Comparison of ENCODE assay signal across 1 cellular context in the genomic region with DNA sequence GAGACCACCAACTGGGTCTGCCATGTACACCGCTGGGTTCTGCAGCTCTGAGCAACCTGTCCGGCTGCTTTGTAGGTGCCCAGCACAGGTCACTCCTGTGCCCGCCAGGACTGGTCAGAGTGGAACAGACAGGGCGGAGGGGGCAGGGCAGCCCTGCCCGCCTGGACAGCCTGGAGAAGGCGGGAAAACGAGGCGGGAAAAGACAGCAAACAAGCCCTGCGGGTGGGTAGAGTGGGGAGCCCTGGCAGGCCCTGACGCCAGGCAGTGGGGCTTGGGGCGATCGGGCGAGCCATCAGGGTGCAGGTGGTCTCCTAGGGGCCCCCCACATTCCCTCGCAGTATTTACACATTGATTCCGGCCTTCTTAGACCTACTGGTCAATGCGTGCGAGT.
A peak's percentile ranks its signal among the peaks of the same experiment; 100 is the strongest.
TF ChIP-seq lines count a peak whose summit lies in the region.

No MANE protein-coding gene starts in this region.

TF ChIP-seq in HepG2, 621 proteins besides CTCF, POLR2A, EP300 and RAD21 (continued from another document and continues in another):
- TF ChIP-seq CBX5 (CRISPR knock-in tag; IDR thresholded peaks at IDR 0.05; ENCODE audit: borderline replicate concordance) (no peak), SPEN (CRISPR knock-in tag; IDR thresholded peaks at IDR 0.05; ENCODE audit: low read depth) (peak; percentile 70), XRCC5 (optimal IDR thresholded peaks at IDR 0.05; ENCODE audit: low read length) (peak; percentile 50), DR1 (CRISPR knock-in tag; IDR thresholded peaks at IDR 0.05) (no peak), ZBTB1 (CRISPR knock-in tag; IDR thresholded peaks at IDR 0.05; ENCODE audit: borderline replicate concordance) (no peak), DBP (CRISPR knock-in tag; IDR thresholded peaks at IDR 0.05; ENCODE audit: not compliant biosample characterization) (no peak), STAT5B (CRISPR knock-in tag; IDR thresholded peaks at IDR 0.05) (peak; percentile 66; the same call in 1 of the 2 replicates), PLRG1 (conservative IDR thresholded peaks at IDR 0.05) (no peak), SP5 (CRISPR knock-in tag; IDR thresholded peaks at IDR 0.05; ENCODE audit: borderline replicate concordance, low read depth) (no peak), PRDM15 (CRISPR knock-in tag; IDR thresholded peaks at IDR 0.05) (no peak), RNF219 (CRISPR knock-in tag; IDR thresholded peaks at IDR 0.05) (no peak), ZBED4 (CRISPR knock-in tag; IDR thresholded peaks at IDR 0.05; ENCODE audit: borderline replicate concordance) (no peak), ZFAT (CRISPR knock-in tag; conservative IDR thresholded peaks at IDR 0.05) (no peak), ZSCAN31 (CRISPR knock-in tag; IDR thresholded peaks at IDR 0.05; ENCODE audit: low read depth) (no peak), ETV5 (CRISPR knock-in tag; IDR thresholded peaks at IDR 0.05; ENCODE audit: borderline replicate concordance) (no peak), ZNF362 (CRISPR knock-in tag; IDR thresholded peaks at IDR 0.05; ENCODE audit: borderline replicate concordance) (no peak), MTF1 (CRISPR knock-in tag; IDR thresholded peaks at IDR 0.05) (no peak), SMC3 (IDR thresholded peaks at IDR 0.05; ENCODE audit: low read length) (no peak), ZNF292 (CRISPR knock-in tag; IDR thresholded peaks at IDR 0.05; ENCODE audit: borderline replicate concordance, low read depth) (no peak), NFATC3 (CRISPR knock-in tag; IDR thresholded peaks at IDR 0.05) (peak; percentile 54; the same call in 1 of the 2 replicates), IRF2 (CRISPR knock-in tag; IDR thresholded peaks at IDR 0.05) (no peak), CBFB (CRISPR knock-in tag; IDR thresholded peaks at IDR 0.05) (no peak), ZFP62 (CRISPR knock-in tag; IDR thresholded peaks at IDR 0.05) (no peak), NR2F1 (CRISPR knock-in tag; IDR thresholded peaks at IDR 0.05) (no peak), CENPX (CRISPR knock-in tag; IDR thresholded peaks at IDR 0.05) (no peak), ZNF790 (CRISPR knock-in tag; IDR thresholded peaks at IDR 0.05; ENCODE audit: borderline replicate concordance) (no peak), LRRFIP1 (CRISPR knock-in tag; conservative IDR thresholded peaks at IDR 0.05) (no peak), ZNF382 (CRISPR knock-in tag; IDR thresholded peaks at IDR 0.05; ENCODE audit: borderline replicate concordance) (no peak), NCOA2 (CRISPR knock-in tag; IDR thresholded peaks at IDR 0.05) (no peak)
- TF ChIP-seq, protein P1, sequence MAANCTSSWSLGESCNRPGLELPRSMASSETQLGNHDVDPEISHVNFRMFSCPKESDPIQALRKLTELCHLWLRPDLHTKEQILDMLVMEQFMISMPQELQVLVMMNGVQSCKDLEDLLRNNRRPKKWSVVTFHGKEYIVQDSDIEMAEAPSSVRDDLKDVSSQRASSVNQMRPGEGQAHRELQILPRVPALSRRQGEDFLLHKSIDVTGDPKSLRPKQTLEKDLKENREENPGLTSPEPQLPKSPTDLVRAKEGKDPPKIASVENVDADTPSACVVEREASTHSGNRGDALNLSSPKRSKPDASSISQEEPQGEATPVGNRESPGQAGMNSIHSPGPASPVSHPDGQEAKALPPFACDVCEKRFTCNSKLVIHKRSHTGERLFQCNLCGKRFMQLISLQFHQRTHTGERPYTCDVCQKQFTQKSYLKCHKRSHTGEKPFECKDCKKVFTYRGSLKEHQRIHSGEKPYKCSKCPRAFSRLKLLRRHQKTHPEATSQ (CRISPR knock-in tag; IDR thresholded peaks at IDR 0.05; ENCODE audit: borderline replicate concordance), result no peak
- TF ChIP-seq, protein P2, sequence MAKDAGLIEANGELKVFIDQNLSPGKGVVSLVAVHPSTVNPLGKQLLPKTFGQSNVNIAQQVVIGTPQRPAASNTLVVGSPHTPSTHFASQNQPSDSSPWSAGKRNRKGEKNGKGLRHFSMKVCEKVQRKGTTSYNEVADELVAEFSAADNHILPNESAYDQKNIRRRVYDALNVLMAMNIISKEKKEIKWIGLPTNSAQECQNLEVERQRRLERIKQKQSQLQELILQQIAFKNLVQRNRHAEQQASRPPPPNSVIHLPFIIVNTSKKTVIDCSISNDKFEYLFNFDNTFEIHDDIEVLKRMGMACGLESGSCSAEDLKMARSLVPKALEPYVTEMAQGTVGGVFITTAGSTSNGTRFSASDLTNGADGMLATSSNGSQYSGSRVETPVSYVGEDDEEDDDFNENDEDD (CRISPR knock-in tag; IDR thresholded peaks at IDR 0.05; ENCODE audit: borderline replicate concordance), result peak; percentile 96
- TF ChIP-seq, protein P3, sequence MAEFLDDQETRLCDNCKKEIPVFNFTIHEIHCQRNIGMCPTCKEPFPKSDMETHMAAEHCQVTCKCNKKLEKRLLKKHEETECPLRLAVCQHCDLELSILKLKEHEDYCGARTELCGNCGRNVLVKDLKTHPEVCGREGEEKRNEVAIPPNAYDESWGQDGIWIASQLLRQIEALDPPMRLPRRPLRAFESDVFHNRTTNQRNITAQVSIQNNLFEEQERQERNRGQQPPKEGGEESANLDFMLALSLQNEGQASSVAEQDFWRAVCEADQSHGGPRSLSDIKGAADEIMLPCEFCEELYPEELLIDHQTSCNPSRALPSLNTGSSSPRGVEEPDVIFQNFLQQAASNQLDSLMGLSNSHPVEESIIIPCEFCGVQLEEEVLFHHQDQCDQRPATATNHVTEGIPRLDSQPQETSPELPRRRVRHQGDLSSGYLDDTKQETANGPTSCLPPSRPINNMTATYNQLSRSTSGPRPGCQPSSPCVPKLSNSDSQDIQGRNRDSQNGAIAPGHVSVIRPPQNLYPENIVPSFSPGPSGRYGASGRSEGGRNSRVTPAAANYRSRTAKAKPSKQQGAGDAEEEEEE (CRISPR knock-in tag; IDR thresholded peaks at IDR 0.05; ENCODE audit: borderline replicate concordance), result no peak
- TF ChIP-seq, protein P4, sequence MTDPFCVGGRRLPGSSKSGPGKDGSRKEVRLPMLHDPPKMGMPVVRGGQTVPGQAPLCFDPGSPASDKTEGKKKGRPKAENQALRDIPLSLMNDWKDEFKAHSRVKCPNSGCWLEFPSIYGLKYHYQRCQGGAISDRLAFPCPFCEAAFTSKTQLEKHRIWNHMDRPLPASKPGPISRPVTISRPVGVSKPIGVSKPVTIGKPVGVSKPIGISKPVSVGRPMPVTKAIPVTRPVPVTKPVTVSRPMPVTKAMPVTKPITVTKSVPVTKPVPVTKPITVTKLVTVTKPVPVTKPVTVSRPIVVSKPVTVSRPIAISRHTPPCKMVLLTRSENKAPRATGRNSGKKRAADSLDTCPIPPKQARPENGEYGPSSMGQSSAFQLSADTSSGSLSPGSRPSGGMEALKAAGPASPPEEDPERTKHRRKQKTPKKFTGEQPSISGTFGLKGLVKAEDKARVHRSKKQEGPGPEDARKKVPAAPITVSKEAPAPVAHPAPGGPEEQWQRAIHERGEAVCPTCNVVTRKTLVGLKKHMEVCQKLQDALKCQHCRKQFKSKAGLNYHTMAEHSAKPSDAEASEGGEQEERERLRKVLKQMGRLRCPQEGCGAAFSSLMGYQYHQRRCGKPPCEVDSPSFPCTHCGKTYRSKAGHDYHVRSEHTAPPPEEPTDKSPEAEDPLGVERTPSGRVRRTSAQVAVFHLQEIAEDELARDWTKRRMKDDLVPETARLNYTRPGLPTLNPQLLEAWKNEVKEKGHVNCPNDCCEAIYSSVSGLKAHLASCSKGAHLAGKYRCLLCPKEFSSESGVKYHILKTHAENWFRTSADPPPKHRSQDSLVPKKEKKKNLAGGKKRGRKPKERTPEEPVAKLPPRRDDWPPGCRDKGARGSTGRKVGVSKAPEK (CRISPR knock-in tag; IDR thresholded peaks at IDR 0.05; ENCODE audit: borderline replicate concordance), result 0 out of 2 replicates have a peak, but pooled peaks have one; percentile 34
